8 cellular contexts compared by ENCODE assay signal in genomic region chr3:18425641-18426403, GRCh38. TPM values are rescaled to one million over a fixed set of nuclear protein-coding genes. Genes with fewer than 3 reads are reported as not detected.
DNase-seq lines count a peak whose midpoint lies in the region; ATAC-seq and TF ChIP-seq lines count a peak whose summit lies in the region.

No MANE protein-coding gene starts in this region.

- H3K4me1 Mint-ChIP-seq in activated naive CD4-positive, alpha-beta T cell treated with anti-CD3 and anti-CD28 coated beads, Interleukin-2, amount 10 ng/mL, durations not matched to agents 7 days and 5 days, result peaks cover 59% of the 10 kb centered on the region

- TF ChIP-seq CTCF in AG09309 (IDR thresholded peaks at IDR 0.05; ENCODE audit: control insufficient read depth, insufficient read depth, low read depth, low read length, missing control alignments), result no peak

- H3K36me3 Mint-ChIP-seq in activated naive CD4-positive, alpha-beta T cell treated with anti-CD3 and anti-CD28 coated beads, Interleukin-2, amount 10 ng/mL, durations not matched to agents 7 days and 5 days, result peaks cover 47% of the 10 kb centered on the region

- H3K4me3 Mint-ChIP-seq in activated naive CD4-positive, alpha-beta T cell treated with anti-CD3 and anti-CD28 coated beads, Interleukin-2, amount 10 ng/mL, durations not matched to agents 7 days and 5 days, result peak overlapping the region; percentile 79

- H3K27ac Mint-ChIP-seq in activated naive CD4-positive, alpha-beta T cell treated with anti-CD3 and anti-CD28 coated beads, Interleukin-2, amount 10 ng/mL, durations not matched to agents 7 days and 5 days, result peak overlapping the region; percentile 90

- CTCF ChIA-PET in activated naive CD4-positive, alpha-beta T cell treated with anti-CD3 and anti-CD28 coated beads, Interleukin-2, amount 10 ng/mL, durations not matched to agents 7 days and 5 days (lab: Charles Lee), result interaction anchor here (1.0 to 1.1 kb wide), 2 partner anchors 20 to 332 kb away, joined by 3 read pairs; no protein-coding TSS in a partner anchor

- H3K4me3 ChIP-seq in AG09309 (ENCODE audit: control insufficient read depth, low read depth, low read length), result peak overlapping the region; percentile 93

- DNase-seq in AG09309 (ENCODE audit: low read depth) (no peak), RPMI8226 (peak; percentile 58), left cardiac atrium (peak; percentile 53), retina (peak; percentile 81), hepatic stellate cell (ENCODE audit: low spot score) (no peak)
- DNase-seq in activated naive CD4-positive, alpha-beta T cell treated with anti-CD3 and anti-CD28 coated beads, Interleukin-2, amount 10 ng/mL, durations not matched to agents 7 days and 5 days, result peak; percentile 84

- no peaks in the 10 kb centered on the region for H3K9me3 Mint-ChIP-seq in activated naive CD4-positive, alpha-beta T cell treated with anti-CD3 and anti-CD28 coated beads, Interleukin-2, amount 10 ng/mL, durations not matched to agents 7 days and 5 days

- H3K27me3 Mint-ChIP-seq in activated naive CD4-positive, alpha-beta T cell treated with anti-CD3 and anti-CD28 coated beads, Interleukin-2, amount 10 ng/mL, durations not matched to agents 7 days and 5 days, result no peaks in the 10 kb centered on the region

- peak; percentile 15 for ATAC-seq in HG03432 (IDR thresholded peaks at IDR 0.05; ENCODE audit: unreplicated experiment)
- ATAC-seq in left cardiac atrium, result peak; percentile 61 to 73
- no peak for ATAC-seq in GM21390 (IDR thresholded peaks at IDR 0.05; ENCODE audit: unreplicated experiment)

- intact Hi-C loops in left cardiac atrium (cut with DNase I), result no loop called here

RNA-seq across cellular contexts. Expression of gene SATB1, which starts 0.7 kb away (rescaled TPM):
- total RNA-seq in left cardiac atrium, result 10 to 100 TPM; 28.5 to 33.5 TPM

Comparison
In these comparisons a context has a peak if more than half of its experiments do, and no peak if none do; other contexts are left out.
1. DNase-seq: peak in RPMI8226 (single experiment), activated naive CD4-positive, alpha-beta T cell treated with anti-CD3 and anti-CD28 coated beads, Interleukin-2, amount 10 ng/mL, durations not matched to agents 7 days and 5 days (single experiment), left cardiac atrium (single experiment) and retina (single experiment); none in AG09309 (single experiment) and hepatic stellate cell (single experiment).